In genomic region chr3:124609402-124609801, GRCh38 we compare ENCODE assay signal across 20 cellular contexts.
DNase-seq lines count a peak whose midpoint lies in the region; ATAC-seq and TF ChIP-seq lines count a peak whose summit lies in the region.
"Had no signal": no experiment of that assay in that cellular context is flagged by ENCODE, and none has a peak within 500 bp of the region (broad histone marks: within the 10 kb centered on the region; RNA-seq: fewer than 3 reads in every experiment).

No MANE protein-coding gene starts in this region.

- WGBS in psoas muscle, 3 donors, result 80 to 89% (median 85%) methylated on average over 3 of the region's 3 CpGs

- intact Hi-C loops in psoas muscle (cut with DNase I), result no loop called here
- intact Hi-C loops in natural killer cell (cut with micrococcal nuclease), result no loop called here

- H3K9ac ChIP-seq in adipocyte (ENCODE audit: low read length), result no peak overlapping the region
- H3K9ac ChIP-seq: SK-N-SH had no signal

- H3K4me3 ChIP-seq in AG04449 (ENCODE audit: low read depth, low read length), result no peak overlapping the region
- no peak overlapping the region for H3K4me3 ChIP-seq in adipocyte (ENCODE audit: low read length)
- H3K4me3 ChIP-seq in psoas muscle, result no peak overlapping the region

- POLR2A ChIA-PET in AG04449 (lab: Yijun Ruan, JAX), result no interaction called here

- no peaks in the 10 kb centered on the region for H3K9me3 ChIP-seq in adipocyte (ENCODE audit: control insufficient read depth, low read length)
- no peaks in the 10 kb centered on the region for H3K9me3 ChIP-seq in psoas muscle
- H3K9me3 ChIP-seq: SK-N-SH had no signal

- peak; percentile 19 for DNase-seq in AG04449 (ENCODE audit: low read depth, low spot score)
- DNase-seq in adipocyte (ENCODE audit: low read depth), result peak; percentile 20
- peak; percentile 61 for DNase-seq in islet precursor cell
- no peak for DNase-seq in psoas muscle
- DNase-seq in DMS 273 (lab: John Stamatoyannopoulos, UW; ENCODE audit: unreplicated experiment), result no peak
- DNase-seq in progenitor cell of endocrine pancreas (ENCODE audit: low spot score, unreplicated experiment), result no peak
- DNase-seq in natural killer cell, result no peak
- DNase-seq: Karpas-422, NCI-H1092, NCI-H1417 treated with DMSO at 0.1 percent for 48 hours, NCI-H187 treated with DMSO at 0.1 percent for 48 hours, NCI-H2171 treated with DMSO at 0.1 percent for 48 hours, NCI-H345, NCI-H510A treated with DMSO at 0.1 percent for 48 hours, NCI-H774, SK-N-SH had no signal

- peaks cover 4% of the 10 kb centered on the region for H3K4me1 ChIP-seq in adipocyte (ENCODE audit: control insufficient read depth, insufficient read depth, low read length)
- peaks cover 17% of the 10 kb centered on the region for H3K4me1 ChIP-seq in psoas muscle

- H3K4me1 Mint-ChIP-seq in progenitor cell of endocrine pancreas (ENCODE audit: low read depth) (no peaks in the 10 kb centered on the region), natural killer cell (no peaks in the 10 kb centered on the region)

- CTCF ChIA-PET in AG04449 (lab: Yijun Ruan, JAX), result interaction anchor here (0.9 to 1.4 kb wide), 3 partner anchors 46 to 79 kb away, joined by 3 to 5 read pairs (median 3); no protein-coding TSS in a partner anchor

- H3K36me3 Mint-ChIP-seq in progenitor cell of endocrine pancreas (ENCODE audit: insufficient read depth) (no peaks in the 10 kb centered on the region), natural killer cell (no peaks in the 10 kb centered on the region)

- H3K27me3 ChIP-seq in adipocyte (replicated peaks; ENCODE audit: control insufficient read depth, insufficient read depth, low read length) (no peaks in the 10 kb centered on the region), psoas muscle (ENCODE audit: insufficient read depth in 3 of 3, low read length in 2 of 3) (no peaks in the 10 kb centered on the region)

- H3K4me3 Mint-ChIP-seq in progenitor cell of endocrine pancreas (ENCODE audit: low read depth) (no peak overlapping the region), natural killer cell (no peak overlapping the region)

- H3K27ac Mint-ChIP-seq in progenitor cell of endocrine pancreas (no peak overlapping the region), natural killer cell (no peak overlapping the region)

- TF ChIP-seq CTCF in AG04449 (IDR thresholded peaks at IDR 0.05; ENCODE audit: insufficient read depth, low read length, missing control alignments) (no peak), psoas muscle (IDR thresholded peaks at IDR 0.05) (no peak), progenitor cell of endocrine pancreas (IDR thresholded peaks at IDR 0.05; ENCODE audit: unreplicated experiment) (no peak), natural killer cell (IDR thresholded peaks at IDR 0.05) (no peak)

- H3K27ac ChIP-seq in psoas muscle, result no peak overlapping the region
- H3K27ac ChIP-seq: 22Rv1, HL-60 had no signal

- H3K36me3 ChIP-seq in adipocyte (ENCODE audit: control insufficient read depth, insufficient read depth, low read length, severe bottlenecking), result no peaks in the 10 kb centered on the region
- H3K36me3 ChIP-seq in psoas muscle (ENCODE audit: insufficient read depth in 1 of 2, low read depth in 1 of 2), result no peaks in the 10 kb centered on the region

- H3K9me3 Mint-ChIP-seq in progenitor cell of endocrine pancreas (ENCODE audit: low read depth) (no peaks in the 10 kb centered on the region), natural killer cell (no peaks in the 10 kb centered on the region)

- ATAC-seq in psoas muscle, result peak; percentile 54 to 71 (median 64)
- no peak for ATAC-seq in GM21423 (IDR thresholded peaks at IDR 0.05; ENCODE audit: unreplicated experiment)
- no peak for ATAC-seq in natural killer cell
- ATAC-seq: HCT116 had no signal

- H3K27me3 Mint-ChIP-seq in progenitor cell of endocrine pancreas (no peaks in the 10 kb centered on the region), natural killer cell (ENCODE audit: low read depth in 2 of 2) (no peaks in the 10 kb centered on the region)

Comparison
In these comparisons a context has a peak if more than half of its experiments do, and no peak if none do; other contexts are left out.
1. DNase-seq: peak in AG04449 (single experiment), adipocyte (single experiment) and islet precursor cell (single experiment); none in psoas muscle (0 of 2), DMS 273 (single experiment), progenitor cell of endocrine pancreas (single experiment) and natural killer cell (single experiment).
2. ATAC-seq: peak in psoas muscle (4 of 4); none in GM21423 (single experiment) and natural killer cell (0 of 3).